ENCODE assay signal across 11 cellular contexts in the genomic region with DNA sequence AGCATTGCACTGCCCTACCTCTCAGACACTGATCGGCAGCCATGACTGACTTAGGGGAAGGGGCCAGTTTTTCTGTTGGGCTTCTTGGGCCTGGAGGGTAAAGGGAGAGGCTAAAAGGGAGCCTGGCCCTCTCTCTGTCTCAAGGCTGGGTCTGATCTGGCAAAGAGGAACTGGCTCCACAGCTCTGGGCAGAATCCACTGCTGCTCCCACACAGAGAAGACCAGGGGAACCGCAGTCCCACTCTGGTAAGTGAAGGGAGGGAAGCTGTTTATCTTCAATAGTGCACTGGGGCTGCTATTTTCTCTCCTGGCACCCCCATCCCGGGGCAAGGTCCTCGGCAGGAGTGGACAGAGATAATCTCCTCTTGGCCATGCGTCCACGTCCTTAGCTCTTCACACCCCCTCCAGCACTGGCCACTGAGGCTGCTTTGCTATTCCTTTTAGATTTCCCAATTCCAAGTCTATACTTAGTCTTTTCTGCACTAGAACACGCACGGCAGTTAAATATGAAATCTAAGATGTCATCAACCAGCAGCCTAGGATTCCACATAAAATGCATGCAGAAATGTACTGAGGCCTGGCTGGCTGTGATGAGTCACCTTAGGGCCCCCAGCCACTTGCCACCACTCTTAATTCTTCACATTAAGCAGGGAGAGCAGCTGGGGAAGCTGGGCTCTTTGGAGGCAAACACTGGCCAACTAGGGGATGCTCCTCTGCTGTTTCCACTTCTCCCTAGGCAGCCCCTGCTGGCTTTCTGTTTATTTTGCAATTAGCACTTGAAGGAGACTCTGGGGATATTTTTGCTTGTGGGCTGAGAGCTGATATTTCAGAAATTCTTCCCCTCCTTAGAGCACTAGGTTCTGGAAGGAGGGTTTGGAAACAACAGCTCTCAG.
DNase-seq lines count a peak whose midpoint lies in the region; ATAC-seq and TF ChIP-seq lines count a peak whose summit lies in the region.
"Had no signal": no experiment of that assay in that cellular context is flagged by ENCODE, and none has a peak within 500 bp of the region (broad histone marks: within the 10 kb centered on the region; RNA-seq: fewer than 3 reads in every experiment).

No MANE protein-coding gene starts in this region.

- POLR2A ChIA-PET in SK-N-SH (lab: Yijun Ruan, JAX) = no interaction called here

- H3K36me3 ChIP-seq in SK-N-SH (replicated peaks in 1 of 2; ENCODE audit: control insufficient read depth in 1 of 2, insufficient read depth in 2 of 2, low read length in 1 of 2) = no peaks in the 10 kb centered on the region

- H3K9ac ChIP-seq in SK-N-SH = no peak overlapping the region

- H3K4me2 ChIP-seq in SK-N-SH = no peak overlapping the region

- H3K27me3 ChIP-seq in SK-N-SH (ENCODE audit: insufficient read depth) = no peaks in the 10 kb centered on the region

- TF ChIP-seq CTCF in SK-N-SH (IDR thresholded peaks at IDR 0.05) (no peak), glutamatergic neuron (IDR thresholded peaks at IDR 0.05; ENCODE audit: partially characterized antibody, unreplicated experiment) (no peak)

- H3K9me2 ChIP-seq in SK-N-SH = no peaks in the 10 kb centered on the region

- H3K4me1 Mint-ChIP-seq in activated CD8-positive, alpha-beta memory T cell treated with anti-CD3 and anti-CD28 coated beads, Interleukin-2, amount 10 ng/mL, durations not matched to agents 7 days and 5 days = peaks cover 10% of the 10 kb centered on the region
- H3K4me1 Mint-ChIP-seq in glutamatergic neuron (ENCODE audit: low read depth, unreplicated experiment) = peaks cover 3% of the 10 kb centered on the region

- H3K9me3 Mint-ChIP-seq in activated CD8-positive, alpha-beta memory T cell treated with anti-CD3 and anti-CD28 coated beads, Interleukin-2, amount 10 ng/mL, durations not matched to agents 7 days and 5 days (ENCODE audit: low read depth) = no peaks in the 10 kb centered on the region
- peaks cover 2% of the 10 kb centered on the region for H3K9me3 Mint-ChIP-seq in glutamatergic neuron (ENCODE audit: unreplicated experiment)

- H3F3A ChIP-seq in SK-N-SH (replicated peaks; ENCODE audit: insufficient read depth) = no peaks in the 10 kb centered on the region

- peak; percentile 28 for DNase-seq in activated CD8-positive, alpha-beta memory T cell treated with anti-CD3 and anti-CD28 coated beads, Interleukin-2, amount 10 ng/mL, durations not matched to agents 7 days and 5 days
- DNase-seq in activated CD8-positive, alpha-beta memory T cell treated with anti-CD3 and anti-CD28 coated beads for 24 hours = no peak
- DNase-seq in SK-N-SH (no peak), glutamatergic neuron (peak; percentile 51), ureter (ENCODE audit: low spot score) (peak; percentile 39), glomerular visceral epithelial cell (ENCODE audit: extremely low spot score) (no peak), cerebellar cortex (ENCODE audit: low spot score) (no peak)
- DNase-seq in activated T-cell treated with anti-CD3 and anti-CD28 coated beads, Interleukin-2, amount 50 U/mL, for 48 hours = no peak
- DNase-seq: Karpas-422, midbrain had no signal

- H3K27me3 Mint-ChIP-seq in activated CD8-positive, alpha-beta memory T cell treated with anti-CD3 and anti-CD28 coated beads, Interleukin-2, amount 10 ng/mL, durations not matched to agents 7 days and 5 days = peaks cover 7% of the 10 kb centered on the region
- H3K27me3 Mint-ChIP-seq in glutamatergic neuron (ENCODE audit: unreplicated experiment) = peaks cover 13% of the 10 kb centered on the region

- 82% methylated on average over 7 of the region's 8 CpGs for WGBS in SK-N-SH (ENCODE audit: low lambda C conversion rate)

- H3K27ac ChIP-seq in SK-N-SH (ENCODE audit: low read depth in 2 of 2, low read length in 1 of 2) = no peak overlapping the region

- CTCF ChIA-PET in activated CD8-positive, alpha-beta memory T cell treated with anti-CD3 and anti-CD28 coated beads, Interleukin-2, amount 10 ng/mL, durations not matched to agents 7 days and 5 days (lab: Charles Lee) = interaction anchor here (0.9 to 1.0 kb wide), 2 partner anchors 10 to 236 kb away, joined by 3 read pairs; no protein-coding TSS in a partner anchor
- CTCF ChIA-PET in SK-N-SH (lab: Yijun Ruan, JAX) = interaction anchor here (1.7 kb wide), 1 partner anchor 9 kb away, joined by 4 read pairs; no protein-coding TSS in a partner anchor

- no peaks in the 10 kb centered on the region for H3K79me2 ChIP-seq in SK-N-SH (ENCODE audit: insufficient read depth)

- H2AFZ ChIP-seq in SK-N-SH (ENCODE audit: low read depth) = no peak overlapping the region

- TF ChIP-seq EP300 in SK-N-SH (IDR thresholded peaks at IDR 0.05; ENCODE audit: borderline replicate concordance in 1 of 2, low read depth in 1 of 2, low read length in 1 of 2) = no peak

- no peaks in the 10 kb centered on the region for H4K20me1 ChIP-seq in SK-N-SH (ENCODE audit: insufficient read depth)

- no peak overlapping the region for H3K4me3 ChIP-seq in SK-N-SH (ENCODE audit: low read depth in 2 of 2, low read length in 1 of 2)

- peaks cover 0 to 6% of the 10 kb centered on the region in 2 experiments; a peak in 1 of 4 replicates for H3K4me1 ChIP-seq in SK-N-SH (ENCODE audit: control insufficient read depth in 1 of 2, insufficient read depth in 2 of 2, low read depth in 1 of 2, low read length in 1 of 2)

- H3K9me3 ChIP-seq in SK-N-SH = no peaks in the 10 kb centered on the region

- H3K27ac Mint-ChIP-seq in activated CD8-positive, alpha-beta memory T cell treated with anti-CD3 and anti-CD28 coated beads, Interleukin-2, amount 10 ng/mL, durations not matched to agents 7 days and 5 days = no peak overlapping the region
- peak overlapping the region; percentile 39 for H3K27ac Mint-ChIP-seq in glutamatergic neuron (ENCODE audit: unreplicated experiment)

- ATAC-seq in activated CD8-positive, alpha-beta memory T cell treated with anti-CD3 and anti-CD28 coated beads, Interleukin-2, amount 10 ng/mL, durations not matched to agents 7 days and 5 days = no peak

- no peak overlapping the region for H3K4me3 Mint-ChIP-seq in activated CD8-positive, alpha-beta memory T cell treated with anti-CD3 and anti-CD28 coated beads, Interleukin-2, amount 10 ng/mL, durations not matched to agents 7 days and 5 days
- peak overlapping the region; percentile 21 for H3K4me3 Mint-ChIP-seq in glutamatergic neuron (ENCODE audit: unreplicated experiment)

- no peaks in the 10 kb centered on the region for H3K36me3 Mint-ChIP-seq in activated CD8-positive, alpha-beta memory T cell treated with anti-CD3 and anti-CD28 coated beads, Interleukin-2, amount 10 ng/mL, durations not matched to agents 7 days and 5 days
- no peaks in the 10 kb centered on the region for H3K36me3 Mint-ChIP-seq in glutamatergic neuron (ENCODE audit: unreplicated experiment)
- H3K36me3 Mint-ChIP-seq: brain had no signal

- no peak for TF ChIP-seq RAD21 in SK-N-SH (IDR thresholded peaks at IDR 0.05; ENCODE audit: low read length)

TF ChIP-seq in SK-N-SH, 30 proteins besides CTCF, POLR2A, EP300 and RAD21:
- TF ChIP-seq POLR2AphosphoS5 (IDR thresholded peaks at IDR 0.05; ENCODE audit: low read depth, low read length) (no peak), JUND (IDR thresholded peaks at IDR 0.05) (0 out of 2 replicates have a peak, but pooled peaks have one; percentile 10)

Comparison
In these comparisons a context has a peak if more than half of its experiments do, and no peak if none do; other contexts are left out.
1. DNase-seq: peak in activated CD8-positive, alpha-beta memory T cell treated with anti-CD3 and anti-CD28 coated beads, Interleukin-2, amount 10 ng/mL, durations not matched to agents 7 days and 5 days (single experiment), glutamatergic neuron (single experiment) and ureter (single experiment); none in activated CD8-positive, alpha-beta memory T cell treated with anti-CD3 and anti-CD28 coated beads for 24 hours (single experiment), SK-N-SH (single experiment), glomerular visceral epithelial cell (single experiment), activated T-cell treated with anti-CD3 and anti-CD28 coated beads, Interleukin-2, amount 50 U/mL, for 48 hours (0 of 2) and cerebellar cortex (single experiment).